23 cellular contexts compared by ENCODE assay signal in genomic region chr5:37045703-37046102, GRCh38.
"Had no signal": no experiment of that assay in that cellular context is flagged by ENCODE, and none has a peak within 500 bp of the region (broad histone marks: within the 10 kb centered on the region; RNA-seq: fewer than 3 reads in every experiment).

No MANE protein-coding gene starts in this region.

- H3K9me3 Mint-ChIP-seq: activated naive CD4-positive, alpha-beta T cell treated with anti-CD3 and anti-CD28 coated beads for 36 hours; activated T-cell treated with anti-CD3 and anti-CD28 coated beads, Interleukin-2, amount 50 U/mL, for 24 hours; activated T-helper 2 cell treated with anti-CD3 and anti-CD28 coated beads, Interferon-gamma antibody, Interleukin-2, Interleukin-4, amounts not matched to agents 10 μg/mL and 5 μg/mL and 100 μg/mL, durations not matched to agents 14 hours and 24 hours and 36 hours; stimulated activated naive B cell treated with anti-CD40 and anti-IgM and Interleukin-4, amounts not matched to agents 10 μg/mL and 1 μg/mL and 100 μg/mL, for 72 hours had no signal

- H3K4me3 ChIP-seq: colonic mucosa, esophagus squamous epithelium, heart right ventricle, left lung, lung, sigmoid colon, SJSA1, thyroid gland, upper lobe of right lung had no signal

- H3K4me3 Mint-ChIP-seq: activated naive CD4-positive, alpha-beta T cell treated with anti-CD3 and anti-CD28 coated beads for 36 hours; activated T-cell treated with anti-CD3 and anti-CD28 coated beads, Interleukin-2, amount 50 U/mL, for 24 hours; stimulated activated naive B cell treated with anti-CD40 and anti-IgM and Interleukin-4, amounts not matched to agents 10 μg/mL and 1 μg/mL and 100 μg/mL, for 72 hours; WTC11 had no signal

- H3K4me1 Mint-ChIP-seq: stimulated activated naive B cell treated with anti-CD40 and anti-IgM and Interleukin-4, amounts not matched to agents 10 μg/mL and 1 μg/mL and 100 μg/mL, for 72 hours; WTC11 had no signal

- H3K9me3 ChIP-seq: colonic mucosa, esophagus squamous epithelium, heart right ventricle, left lung, sigmoid colon, SJSA1, thyroid gland, upper lobe of right lung had no signal

- DNase-seq: activated CD8-positive, alpha-beta memory T cell treated with anti-CD3 and anti-CD28 coated beads, Interleukin-2, amount 50 U/mL, for 4 hours; activated naive CD4-positive, alpha-beta T cell treated with anti-CD3 and anti-CD28 coated beads for 36 hours; activated T-cell treated with anti-CD3 and anti-CD28 coated beads, Interleukin-2, amount 50 U/mL, for 24 hours; aorta; brain microvascular endothelial cell; central memory CD4-positive, alpha-beta T cell; colonic mucosa; esophagus squamous epithelium; heart right ventricle; left lung; occipital lobe; retina; sigmoid colon; stimulated activated CD4-positive, alpha-beta T cell treated with anti-CD3 and anti-CD28 coated beads, Interleukin-2, amount 100 ng/mL, for 48 hours; stimulated activated CD8-positive, alpha-beta memory T cell treated with anti-CD3 and anti-CD28 coated beads, Interleukin-4, amount 100 ng/mL, for 48 hours; stimulated activated naive B cell treated with anti-CD40 and anti-IgM and Interleukin-4, amounts not matched to agents 10 μg/mL and 1 μg/mL and 100 μg/mL, for 72 hours; T-helper 9 cell; thyroid gland; upper lobe of right lung had no signal

- H3K27ac Mint-ChIP-seq: activated naive CD4-positive, alpha-beta T cell treated with anti-CD3 and anti-CD28 coated beads for 36 hours; activated T-cell treated with anti-CD3 and anti-CD28 coated beads, Interleukin-2, amount 50 U/mL, for 24 hours; activated T-helper 2 cell treated with anti-CD3 and anti-CD28 coated beads, Interferon-gamma antibody, Interleukin-2, Interleukin-4, amounts not matched to agents 10 μg/mL and 5 μg/mL and 100 μg/mL, durations not matched to agents 14 hours and 24 hours and 36 hours; stimulated activated naive B cell treated with anti-CD40 and anti-IgM and Interleukin-4, amounts not matched to agents 10 μg/mL and 1 μg/mL and 100 μg/mL, for 72 hours; WTC11 had no signal

- H3K4me1 ChIP-seq: colonic mucosa, esophagus squamous epithelium, heart right ventricle, left lung, SJSA1, thyroid gland, upper lobe of right lung had no signal

- H3K27me3 ChIP-seq: brain microvascular endothelial cell, colonic mucosa, esophagus squamous epithelium, heart right ventricle, left lung, sigmoid colon, SJSA1, thyroid gland, upper lobe of right lung had no signal

- H3K27ac ChIP-seq: brain microvascular endothelial cell, colonic mucosa, esophagus squamous epithelium, heart right ventricle, left lung, sigmoid colon, SJSA1, thyroid gland, upper lobe of right lung had no signal

- H3K27me3 Mint-ChIP-seq: activated T-cell treated with anti-CD3 and anti-CD28 coated beads, Interleukin-2, amount 50 U/mL, for 24 hours; stimulated activated naive B cell treated with anti-CD40 and anti-IgM and Interleukin-4, amounts not matched to agents 10 μg/mL and 1 μg/mL and 100 μg/mL, for 72 hours had no signal
